Comparison of ENCODE assay signal across 8 cellular contexts in genomic region chr6:126873791-126874190, GRCh38.
"Had no signal": no experiment of that assay in that cellular context is flagged by ENCODE, and none has a peak within 500 bp of the region (broad histone marks: within the 10 kb centered on the region; RNA-seq: fewer than 3 reads in every experiment).

No MANE protein-coding gene starts in this region.

- H3K4me3 ChIP-seq: GM23338, K562 had no signal

- H3K9me3 Mint-ChIP-seq: GM23338, H9, HFFc6 had no signal

- H3K4me1 Mint-ChIP-seq: GM23338, H9 had no signal

- H3K27ac Mint-ChIP-seq: GM23338, H9, HFFc6 had no signal

- H3K4me3 Mint-ChIP-seq: GM23338, H9, HFFc6 had no signal

- H3K27ac ChIP-seq: HL-60 had no signal

- DNase-seq: H9, HCEC 1CT, HFFc6, IMR-90, KG1 had no signal
